In the genomic region with DNA sequence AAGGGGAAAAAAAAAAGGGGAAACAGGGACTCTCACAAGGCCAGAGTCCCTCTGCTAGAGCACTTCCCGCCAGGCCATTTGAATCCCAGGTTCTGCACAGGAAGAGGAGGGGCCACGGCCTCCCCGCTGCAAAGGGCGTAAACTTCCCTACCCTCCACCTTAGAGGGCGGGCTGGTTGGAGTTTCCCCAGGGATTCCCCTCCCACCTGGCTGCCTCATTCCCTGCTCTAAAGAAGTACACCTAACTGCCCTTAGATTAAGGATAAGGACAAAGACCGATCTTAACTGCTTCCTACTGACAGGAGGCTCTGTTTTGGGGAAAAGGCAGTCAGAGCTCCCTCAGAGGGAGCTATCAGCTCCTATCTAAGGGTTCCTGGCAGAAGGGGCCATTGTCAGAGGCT, we compare ENCODE assay signal across 16 cellular contexts.
DNase-seq lines count a peak whose midpoint lies in the region; ATAC-seq and TF ChIP-seq lines count a peak whose summit lies in the region.
"Had no signal": no experiment of that assay in that cellular context is flagged by ENCODE, and none has a peak within 500 bp of the region (broad histone marks: within the 10 kb centered on the region; RNA-seq: fewer than 3 reads in every experiment).

No MANE protein-coding gene starts in this region.

- H2BK5ac ChIP-seq in neuronal stem cell (ENCODE audit: low read length): no peak overlapping the region

- H3K27me3 ChIP-seq in neuronal stem cell (ENCODE audit: control insufficient read depth in 3 of 3, insufficient read depth in 3 of 3, low read depth in 1 of 3, low read length in 3 of 3) (no peaks in the 10 kb centered on the region), esophagus squamous epithelium (no peaks in the 10 kb centered on the region)
- H3K27me3 ChIP-seq: MG63 had no signal

- POLR2A ChIA-PET in WTC11 (lab: Charles Lee): no interaction called here

- no peak overlapping the region for H3K18ac ChIP-seq in neuronal stem cell (ENCODE audit: low read length)

- H3K79me1 ChIP-seq in neuronal stem cell (ENCODE audit: low read depth, low read length): no peaks in the 10 kb centered on the region

- peaks cover 7% of the 10 kb centered on the region for H3K36me3 Mint-ChIP-seq in WTC11
- H3K36me3 Mint-ChIP-seq: activated naive CD8-positive, alpha-beta T cell treated with anti-CD3 and anti-CD28 coated beads for 36 hours had no signal

- H3K4me1 ChIP-seq in neuronal stem cell (ENCODE audit: control insufficient read depth in 2 of 2, insufficient read depth in 1 of 2, low read depth in 1 of 2, low read length in 2 of 2) (no peaks in the 10 kb centered on the region), esophagus squamous epithelium (peaks cover 0 to 50% (median 0%) of the 10 kb centered on the region in 3 donors)

- peak overlapping the region; percentile 54 for H2AFZ ChIP-seq in neuronal stem cell (ENCODE audit: low read length)

- ATAC-seq in HG03095 (IDR thresholded peaks at IDR 0.05; ENCODE audit: unreplicated experiment) (peak; percentile 54), WTC11 (peak; percentile 95), GM21367 (IDR thresholded peaks at IDR 0.05; ENCODE audit: unreplicated experiment) (no peak)
- ATAC-seq: Panc1 had no signal

- no peak overlapping the region for H3K4me3 Mint-ChIP-seq in WTC11
- H3K4me3 Mint-ChIP-seq: activated naive CD8-positive, alpha-beta T cell treated with anti-CD3 and anti-CD28 coated beads for 36 hours; central memory CD8-positive, alpha-beta T cell had no signal

- no CpG with 5 or more reads among the region's 6 CpGs for WGBS in neuronal stem cell (ENCODE audit: extremely low coverage in 2 of 2, insufficient read length in 2 of 2, insufficient replicate concordance in 1 of 2), 2 donors
- 55 to 86% methylated on average over 5 to 6 of the region's 6 CpGs for WGBS in esophagus squamous epithelium, 2 donors

- peaks cover 28% of the 10 kb centered on the region for H3K9me3 Mint-ChIP-seq in WTC11
- H3K9me3 Mint-ChIP-seq: activated naive CD8-positive, alpha-beta T cell treated with anti-CD3 and anti-CD28 coated beads for 36 hours; central memory CD8-positive, alpha-beta T cell had no signal

- no peak overlapping the region for H3K4ac ChIP-seq in neuronal stem cell (ENCODE audit: low read length)

- H3K4me3 ChIP-seq in neuronal stem cell (ENCODE audit: low read length in 2 of 2) (no peak overlapping the region), esophagus squamous epithelium (no peak overlapping the region)
- H3K4me3 ChIP-seq: MG63 had no signal

- peaks cover 0 to 2% of the 10 kb centered on the region in 2 donors for H3K9me3 ChIP-seq in neuronal stem cell (replicated peaks in 1 of 2; ENCODE audit: control insufficient read depth in 2 of 2, insufficient read depth in 1 of 2, low read depth in 1 of 2, low read length in 2 of 2)
- no peaks in the 10 kb centered on the region for H3K9me3 ChIP-seq in esophagus squamous epithelium
- H3K9me3 ChIP-seq: MG63 had no signal

- no peak overlapping the region for H2BK120ac ChIP-seq in neuronal stem cell (ENCODE audit: low read depth, low read length)

- no peak overlapping the region for H3K27ac ChIP-seq in neuronal stem cell (replicated peaks; ENCODE audit: low read length)
- H3K27ac ChIP-seq in esophagus squamous epithelium: peak overlapping the region in 1 of 4 donors; percentile 42

- no peak overlapping the region for H2BK12ac ChIP-seq in neuronal stem cell (ENCODE audit: low read length)

- H3K27ac Mint-ChIP-seq in WTC11: no peak overlapping the region; the same call in 1 of the 2 replicates
- H3K27ac Mint-ChIP-seq: activated naive CD8-positive, alpha-beta T cell treated with anti-CD3 and anti-CD28 coated beads for 36 hours had no signal

- peaks cover 12% of the 10 kb centered on the region; the same call in 1 of the 2 replicates for H3K4me1 Mint-ChIP-seq in WTC11
- H3K4me1 Mint-ChIP-seq: activated naive CD8-positive, alpha-beta T cell treated with anti-CD3 and anti-CD28 coated beads for 36 hours; central memory CD8-positive, alpha-beta T cell had no signal

- no peaks in the 10 kb centered on the region for H3K27me3 Mint-ChIP-seq in WTC11 (ENCODE audit: low read depth)
- H3K27me3 Mint-ChIP-seq: activated naive CD8-positive, alpha-beta T cell treated with anti-CD3 and anti-CD28 coated beads for 36 hours had no signal

- no peak overlapping the region for H3K14ac ChIP-seq in neuronal stem cell (ENCODE audit: low read length)

- H4K91ac ChIP-seq in neuronal stem cell (ENCODE audit: low read depth, low read length, poor library complexity): no peak overlapping the region

- H3K23ac ChIP-seq in neuronal stem cell (ENCODE audit: low read depth, low read length, poor library complexity): no peak overlapping the region

- H3K4me2 ChIP-seq in neuronal stem cell (ENCODE audit: insufficient read depth, low read length, poor library complexity, severe bottlenecking): no peak overlapping the region

- no peak for TF ChIP-seq POLR2A in esophagus squamous epithelium (IDR thresholded peaks at IDR 0.05)

- H3K36me3 ChIP-seq in neuronal stem cell (replicated peaks in 1 of 2; ENCODE audit: control insufficient read depth in 2 of 2, insufficient read depth in 2 of 2, low read length in 2 of 2) (no peaks in the 10 kb centered on the region), esophagus squamous epithelium (no peaks in the 10 kb centered on the region)
- H3K36me3 ChIP-seq: MG63 had no signal

- intact Hi-C loops in esophagus squamous epithelium (cut with DNase I): no loop called here

- H4K8ac ChIP-seq in neuronal stem cell (ENCODE audit: low read depth, low read length): no peak overlapping the region

- peak; percentile 64 for DNase-seq in ELF-1 (ENCODE audit: low read depth, low spot score)
- DNase-seq in WTC11 (ENCODE audit: low spot score): peak; percentile 35
- DNase-seq in neuronal stem cell (ENCODE audit: low spot score): no peak
- no peak for DNase-seq in esophagus squamous epithelium (lab: John Stamatoyannopoulos, UW)
- no peak for DNase-seq in middle frontal gyrus (ENCODE audit: extremely low spot score, low spot score)
- DNase-seq in stimulated activated CD4-positive, alpha-beta T cell treated with anti-CD3 and anti-CD28 coated beads, Interleukin-4, amount 100 ng/mL, for 4 hours: no peak
- DNase-seq: activated CD4-positive, alpha-beta T cell treated with anti-CD3 and anti-CD28 coated beads for 48 hours; activated naive CD8-positive, alpha-beta T cell treated with anti-CD3 and anti-CD28 coated beads for 36 hours; AML-193; DMS153; MG63; T-helper 9 cell had no signal

- peak overlapping the region; percentile 22 for H3K9ac ChIP-seq in neuronal stem cell (ENCODE audit: low read depth, low read length, poor library complexity)

- no peak overlapping the region for H2AK5ac ChIP-seq in neuronal stem cell (ENCODE audit: low read depth, low read length)

- H2BK15ac ChIP-seq in neuronal stem cell (ENCODE audit: low read length): no peak overlapping the region

- TF ChIP-seq CTCF in WTC11 (IDR thresholded peaks at IDR 0.05) (no peak), esophagus squamous epithelium (IDR thresholded peaks at IDR 0.05) (no peak)

- CTCF ChIA-PET in WTC11 (lab: Charles Lee): no interaction called here

TF ChIP-seq in WTC11, 78 proteins besides CTCF, POLR2A, EP300 and RAD21:
- no peak for TF ChIP-seq IRF2 (CRISPR knock-in tag; IDR thresholded peaks at IDR 0.05; ENCODE audit: borderline replicate concordance, low read depth)
- TF ChIP-seq, protein P1, sequence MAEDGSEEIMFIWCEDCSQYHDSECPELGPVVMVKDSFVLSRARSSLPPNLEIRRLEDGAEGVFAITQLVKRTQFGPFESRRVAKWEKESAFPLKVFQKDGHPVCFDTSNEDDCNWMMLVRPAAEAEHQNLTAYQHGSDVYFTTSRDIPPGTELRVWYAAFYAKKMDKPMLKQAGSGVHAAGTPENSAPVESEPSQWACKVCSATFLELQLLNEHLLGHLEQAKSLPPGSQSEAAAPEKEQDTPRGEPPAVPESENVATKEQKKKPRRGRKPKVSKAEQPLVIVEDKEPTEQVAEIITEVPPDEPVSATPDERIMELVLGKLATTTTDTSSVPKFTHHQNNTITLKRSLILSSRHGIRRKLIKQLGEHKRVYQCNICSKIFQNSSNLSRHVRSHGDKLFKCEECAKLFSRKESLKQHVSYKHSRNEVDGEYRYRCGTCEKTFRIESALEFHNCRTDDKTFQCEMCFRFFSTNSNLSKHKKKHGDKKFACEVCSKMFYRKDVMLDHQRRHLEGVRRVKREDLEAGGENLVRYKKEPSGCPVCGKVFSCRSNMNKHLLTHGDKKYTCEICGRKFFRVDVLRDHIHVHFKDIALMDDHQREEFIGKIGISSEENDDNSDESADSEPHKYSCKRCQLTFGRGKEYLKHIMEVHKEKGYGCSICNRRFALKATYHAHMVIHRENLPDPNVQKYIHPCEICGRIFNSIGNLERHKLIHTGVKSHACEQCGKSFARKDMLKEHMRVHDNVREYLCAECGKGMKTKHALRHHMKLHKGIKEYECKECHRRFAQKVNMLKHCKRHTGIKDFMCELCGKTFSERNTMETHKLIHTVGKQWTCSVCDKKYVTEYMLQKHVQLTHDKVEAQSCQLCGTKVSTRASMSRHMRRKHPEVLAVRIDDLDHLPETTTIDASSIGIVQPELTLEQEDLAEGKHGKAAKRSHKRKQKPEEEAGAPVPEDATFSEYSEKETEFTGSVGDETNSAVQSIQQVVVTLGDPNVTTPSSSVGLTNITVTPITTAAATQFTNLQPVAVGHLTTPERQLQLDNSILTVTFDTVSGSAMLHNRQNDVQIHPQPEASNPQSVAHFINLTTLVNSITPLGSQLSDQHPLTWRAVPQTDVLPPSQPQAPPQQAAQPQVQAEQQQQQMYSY (CRISPR knock-in tag; IDR thresholded peaks at IDR 0.05): no peak
- no peak for TF ChIP-seq MYBL2 (CRISPR knock-in tag; IDR thresholded peaks at IDR 0.05)
- TF ChIP-seq, protein P2, sequence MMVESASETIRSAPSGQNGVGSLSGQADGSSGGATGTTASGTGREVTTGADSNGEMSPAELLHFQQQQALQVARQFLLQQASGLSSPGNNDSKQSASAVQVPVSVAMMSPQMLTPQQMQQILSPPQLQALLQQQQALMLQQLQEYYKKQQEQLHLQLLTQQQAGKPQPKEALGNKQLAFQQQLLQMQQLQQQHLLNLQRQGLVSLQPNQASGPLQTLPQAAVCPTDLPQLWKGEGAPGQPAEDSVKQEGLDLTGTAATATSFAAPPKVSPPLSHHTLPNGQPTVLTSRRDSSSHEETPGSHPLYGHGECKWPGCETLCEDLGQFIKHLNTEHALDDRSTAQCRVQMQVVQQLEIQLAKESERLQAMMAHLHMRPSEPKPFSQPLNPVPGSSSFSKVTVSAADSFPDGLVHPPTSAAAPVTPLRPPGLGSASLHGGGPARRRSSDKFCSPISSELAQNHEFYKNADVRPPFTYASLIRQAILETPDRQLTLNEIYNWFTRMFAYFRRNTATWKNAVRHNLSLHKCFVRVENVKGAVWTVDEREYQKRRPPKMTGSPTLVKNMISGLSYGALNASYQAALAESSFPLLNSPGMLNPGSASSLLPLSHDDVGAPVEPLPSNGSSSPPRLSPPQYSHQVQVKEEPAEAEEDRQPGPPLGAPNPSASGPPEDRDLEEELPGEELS (CRISPR knock-in tag; IDR thresholded peaks at IDR 0.05): no peak

Comparison
In these comparisons a context has a peak if more than half of its experiments do, and no peak if none do; other contexts are left out.
1. DNase-seq: peak in ELF-1 (single experiment) and WTC11 (single experiment); none in neuronal stem cell (single experiment), esophagus squamous epithelium (single experiment), middle frontal gyrus (single experiment) and stimulated activated CD4-positive, alpha-beta T cell treated with anti-CD3 and anti-CD28 coated beads, Interleukin-4, amount 100 ng/mL, for 4 hours (0 of 2).